ENCODE assay signal across 1 cellular context in the genomic region with DNA sequence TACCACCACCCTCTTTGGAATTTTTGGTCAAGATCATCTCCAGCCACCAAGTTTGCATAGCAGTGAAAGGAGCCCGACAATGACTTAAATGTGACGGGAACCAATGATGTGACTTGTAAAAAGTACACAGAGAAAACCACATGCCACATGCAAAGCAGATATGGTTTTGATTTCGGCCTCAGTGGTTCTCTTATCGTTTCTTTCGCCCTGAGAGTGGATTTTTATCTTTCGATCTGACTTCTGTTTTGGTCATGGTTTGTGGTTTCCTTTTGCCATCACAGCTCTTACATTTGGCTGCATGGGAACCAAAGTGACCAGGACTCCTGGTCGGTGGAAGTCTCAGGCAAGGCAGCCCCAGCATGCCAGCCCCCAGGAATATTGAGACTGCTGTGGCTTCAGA.
A peak's percentile ranks its signal among the peaks of the same experiment; 100 is the strongest.
TF ChIP-seq lines count a peak whose summit lies in the region.

No MANE protein-coding gene starts in this region.

TF ChIP-seq in GM12878, 131 proteins besides CTCF, POLR2A, EP300 and RAD21 (continued from another document and continues in another):
- TF ChIP-seq ESRRA (IDR thresholded peaks at IDR 0.05; ENCODE audit: low read length) (no peak), ETV6 (conservative IDR thresholded peaks at IDR 0.05 in 1 of 2, IDR thresholded peaks at IDR 0.05 in 1 of 2; ENCODE audit: borderline replicate concordance in 1 of 2, low read depth in 1 of 2) (no peak), SMARCA5 (IDR thresholded peaks at IDR 0.05) (no peak), RELB (IDR thresholded peaks at IDR 0.05; ENCODE audit: low read depth) (peak; percentile 74; the same call in 1 of the 2 replicates), ZZZ3 (IDR thresholded peaks at IDR 0.05; ENCODE audit: control insufficient read depth, insufficient read length, low read depth) (no peak), GATAD2B (conservative IDR thresholded peaks at IDR 0.05; ENCODE audit: low read depth) (no peak), RFX5 (IDR thresholded peaks at IDR 0.05; ENCODE audit: low read depth, low read length) (no peak), BACH1 (IDR thresholded peaks at IDR 0.05; ENCODE audit: borderline replicate concordance) (peak; percentile 36; the same call in 1 of the 2 replicates), CBX5 (IDR thresholded peaks at IDR 0.05; ENCODE audit: low read depth) (0 out of 2 replicates have a peak, but pooled peaks have one; percentile 23), CREM (IDR thresholded peaks at IDR 0.05; ENCODE audit: low read depth) (peak; percentile 66; the same call in 1 of the 2 replicates), FOXK2 (IDR thresholded peaks at IDR 0.05) (peak; percentile 59), CEBPZ (IDR thresholded peaks at IDR 0.05; ENCODE audit: low read depth, low read length) (no peak), STAT1 (conservative IDR thresholded peaks at IDR 0.05) (no peak), CHD4 (IDR thresholded peaks at IDR 0.05) (no peak), ASH2L (IDR thresholded peaks at IDR 0.05; ENCODE audit: borderline replicate concordance, low read depth) (no peak), EED (IDR thresholded peaks at IDR 0.05; ENCODE audit: low read depth) (peak; percentile 95), CBFB (IDR thresholded peaks at IDR 0.05; ENCODE audit: low read depth) (peak; percentile 99), HDAC6 (IDR thresholded peaks at IDR 0.05; ENCODE audit: unreplicated experiment) (no peak), TCF12 (IDR thresholded peaks at IDR 0.05; ENCODE audit: low read depth, low read length) (peak; percentile 58; the same call in 1 of the 2 replicates), STAT3 (IDR thresholded peaks at IDR 0.05; ENCODE audit: low read depth, low read length) (peak; percentile 89; the same call in 1 of the 2 replicates), BCL3 (IDR thresholded peaks at IDR 0.05; ENCODE audit: borderline replicate concordance, insufficient read depth, low read depth, low read length, poor library complexity, severe bottlenecking) (peak; percentile 25), ZSCAN29 (IDR thresholded peaks at IDR 0.05) (0 out of 2 replicates have a peak, but pooled peaks have one; percentile 12), MEF2A (IDR thresholded peaks at IDR 0.05; ENCODE audit: insufficient read depth, low read depth, low read length) (peak; percentile 76), MEF2B (IDR thresholded peaks at IDR 0.05; ENCODE audit: partially characterized antibody, poor library complexity, severe bottlenecking) (peak; percentile 70), SPI1 (IDR thresholded peaks at IDR 0.05; ENCODE audit: borderline replicate concordance, insufficient read depth, low read depth, low read length) (0 out of 2 replicates have a peak, but pooled peaks have one; percentile 31), DPF2 (IDR thresholded peaks at IDR 0.05) (peak; percentile 68), TBL1XR1 (IDR thresholded peaks at IDR 0.05; ENCODE audit: low read depth, low read length) (peak; percentile 98), BCL11A (IDR thresholded peaks at IDR 0.05; ENCODE audit: low read depth, low read length) (peak; percentile 95), TAF1 (IDR thresholded peaks at IDR 0.05; ENCODE audit: borderline replicate concordance, low read depth, low read length) (no peak), POLR2AphosphoS5 (IDR thresholded peaks at IDR 0.05; ENCODE audit: low read length) (no peak), NBN (IDR thresholded peaks at IDR 0.05) (peak; percentile 59; the same call in 1 of the 2 replicates), MYB (IDR thresholded peaks at IDR 0.05; ENCODE audit: borderline replicate concordance, low read depth, low read length) (no peak), ZBED1 (IDR thresholded peaks at IDR 0.05; ENCODE audit: borderline replicate concordance) (peak; percentile 91), SMAD1 (IDR thresholded peaks at IDR 0.05; ENCODE audit: low read depth, partially characterized antibody) (peak; percentile 18), MTA3 (IDR thresholded peaks at IDR 0.05; ENCODE audit: borderline replicate concordance, low read length) (peak; percentile 94; the same call in 1 of the 2 replicates), JUNB (IDR thresholded peaks at IDR 0.05) (peak; percentile 80), FOXM1 (IDR thresholded peaks at IDR 0.05; ENCODE audit: low read depth, low read length) (peak; percentile 86), SMC3 (IDR thresholded peaks at IDR 0.05; ENCODE audit: borderline replicate concordance, low read length) (no peak), PML (IDR thresholded peaks at IDR 0.05; ENCODE audit: low read length) (peak; percentile 80), RUNX3 (IDR thresholded peaks at IDR 0.05; ENCODE audit: low read length) (peak; percentile 100), ZNF207 (IDR thresholded peaks at IDR 0.05; ENCODE audit: borderline replicate concordance) (no peak), NFIC (IDR thresholded peaks at IDR 0.05; ENCODE audit: low read depth, low read length) (peak; percentile 95), HDAC2 (IDR thresholded peaks at IDR 0.05) (no peak), ZNF217 (IDR thresholded peaks at IDR 0.05) (peak; percentile 88; the same call in 1 of the 2 replicates)
- TF ChIP-seq, protein P1, sequence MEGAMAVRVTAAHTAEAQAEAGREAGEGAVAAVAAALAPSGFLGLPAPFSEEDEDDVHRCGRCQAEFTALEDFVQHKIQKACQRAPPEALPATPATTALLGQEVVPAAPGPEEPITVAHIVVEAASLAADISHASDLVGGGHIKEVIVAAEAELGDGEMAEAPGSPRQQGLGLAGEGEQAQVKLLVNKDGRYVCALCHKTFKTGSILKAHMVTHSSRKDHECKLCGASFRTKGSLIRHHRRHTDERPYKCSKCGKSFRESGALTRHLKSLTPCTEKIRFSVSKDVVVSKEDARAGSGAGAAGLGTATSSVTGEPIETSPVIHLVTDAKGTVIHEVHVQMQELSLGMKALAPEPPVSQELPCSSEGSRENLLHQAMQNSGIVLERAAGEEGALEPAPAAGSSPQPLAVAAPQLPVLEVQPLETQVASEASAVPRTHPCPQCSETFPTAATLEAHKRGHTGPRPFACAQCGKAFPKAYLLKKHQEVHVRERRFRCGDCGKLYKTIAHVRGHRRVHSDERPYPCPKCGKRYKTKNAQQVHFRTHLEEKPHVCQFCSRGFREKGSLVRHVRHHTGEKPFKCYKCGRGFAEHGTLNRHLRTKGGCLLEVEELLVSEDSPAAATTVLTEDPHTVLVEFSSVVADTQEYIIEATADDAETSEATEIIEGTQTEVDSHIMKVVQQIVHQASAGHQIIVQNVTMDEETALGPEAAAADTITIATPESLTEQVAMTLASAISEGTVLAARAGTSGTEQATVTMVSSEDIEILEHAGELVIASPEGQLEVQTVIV (IDR thresholded peaks at IDR 0.05; ENCODE audit: borderline replicate concordance, partially characterized antibody): no peak
- TF ChIP-seq, protein P2, sequence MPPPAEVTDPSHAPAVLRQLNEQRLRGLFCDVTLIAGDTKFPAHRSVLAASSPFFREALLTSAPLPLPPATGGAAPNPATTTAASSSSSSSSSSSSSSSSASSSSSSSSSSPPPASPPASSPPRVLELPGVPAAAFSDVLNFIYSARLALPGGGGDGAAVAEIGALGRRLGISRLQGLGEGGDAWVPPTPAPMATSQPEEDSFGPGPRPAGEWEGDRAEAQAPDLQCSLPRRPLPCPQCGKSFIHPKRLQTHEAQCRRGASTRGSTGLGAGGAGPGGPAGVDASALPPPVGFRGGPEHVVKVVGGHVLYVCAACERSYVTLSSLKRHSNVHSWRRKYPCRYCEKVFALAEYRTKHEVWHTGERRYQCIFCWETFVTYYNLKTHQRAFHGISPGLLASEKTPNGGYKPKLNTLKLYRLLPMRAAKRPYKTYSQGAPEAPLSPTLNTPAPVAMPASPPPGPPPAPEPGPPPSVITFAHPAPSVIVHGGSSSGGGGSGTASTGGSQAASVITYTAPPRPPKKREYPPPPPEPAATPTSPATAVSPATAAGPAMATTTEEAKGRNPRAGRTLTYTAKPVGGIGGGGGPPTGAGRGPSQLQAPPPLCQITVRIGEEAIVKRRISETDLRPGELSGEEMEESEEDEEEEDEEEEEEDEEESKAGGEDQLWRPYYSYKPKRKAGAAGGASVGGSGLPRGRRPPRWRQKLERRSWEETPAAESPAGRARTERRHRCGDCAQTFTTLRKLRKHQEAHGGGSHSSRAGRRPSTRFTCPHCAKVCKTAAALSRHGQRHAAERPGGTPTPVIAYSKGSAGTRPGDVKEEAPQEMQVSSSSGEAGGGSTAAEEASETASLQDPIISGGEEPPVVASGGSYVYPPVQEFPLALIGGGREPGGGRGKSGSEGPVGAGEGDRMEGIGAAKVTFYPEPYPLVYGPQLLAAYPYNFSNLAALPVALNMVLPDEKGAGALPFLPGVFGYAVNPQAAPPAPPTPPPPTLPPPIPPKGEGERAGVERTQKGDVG (CRISPR knock-in tag; IDR thresholded peaks at IDR 0.05): no peak
- TF ChIP-seq, protein P3, sequence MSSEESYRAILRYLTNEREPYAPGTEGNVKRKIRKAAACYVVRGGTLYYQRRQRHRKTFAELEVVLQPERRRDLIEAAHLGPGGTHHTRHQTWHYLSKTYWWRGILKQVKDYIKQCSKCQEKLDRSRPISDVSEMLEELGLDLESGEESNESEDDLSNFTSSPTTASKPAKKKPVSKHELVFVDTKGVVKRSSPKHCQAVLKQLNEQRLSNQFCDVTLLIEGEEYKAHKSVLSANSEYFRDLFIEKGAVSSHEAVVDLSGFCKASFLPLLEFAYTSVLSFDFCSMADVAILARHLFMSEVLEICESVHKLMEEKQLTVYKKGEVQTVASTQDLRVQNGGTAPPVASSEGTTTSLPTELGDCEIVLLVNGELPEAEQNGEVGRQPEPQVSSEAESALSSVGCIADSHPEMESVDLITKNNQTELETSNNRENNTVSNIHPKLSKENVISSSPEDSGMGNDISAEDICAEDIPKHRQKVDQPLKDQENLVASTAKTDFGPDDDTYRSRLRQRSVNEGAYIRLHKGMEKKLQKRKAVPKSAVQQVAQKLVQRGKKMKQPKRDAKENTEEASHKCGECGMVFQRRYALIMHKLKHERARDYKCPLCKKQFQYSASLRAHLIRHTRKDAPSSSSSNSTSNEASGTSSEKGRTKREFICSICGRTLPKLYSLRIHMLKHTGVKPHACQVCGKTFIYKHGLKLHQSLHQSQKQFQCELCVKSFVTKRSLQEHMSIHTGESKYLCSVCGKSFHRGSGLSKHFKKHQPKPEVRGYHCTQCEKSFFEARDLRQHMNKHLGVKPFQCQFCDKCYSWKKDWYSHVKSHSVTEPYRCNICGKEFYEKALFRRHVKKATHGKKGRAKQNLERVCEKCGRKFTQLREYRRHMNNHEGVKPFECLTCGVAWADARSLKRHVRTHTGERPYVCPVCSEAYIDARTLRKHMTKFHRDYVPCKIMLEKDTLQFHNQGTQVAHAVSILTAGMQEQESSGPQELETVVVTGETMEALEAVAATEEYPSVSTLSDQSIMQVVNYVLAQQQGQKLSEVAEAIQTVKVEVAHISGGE (CRISPR knock-in tag; IDR thresholded peaks at IDR 0.05): no peak
- TF ChIP-seq, protein P4, sequence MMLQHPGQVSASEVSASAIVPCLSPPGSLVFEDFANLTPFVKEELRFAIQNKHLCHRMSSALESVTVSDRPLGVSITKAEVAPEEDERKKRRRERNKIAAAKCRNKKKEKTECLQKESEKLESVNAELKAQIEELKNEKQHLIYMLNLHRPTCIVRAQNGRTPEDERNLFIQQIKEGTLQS (IDR thresholded peaks at IDR 0.05; ENCODE audit: borderline replicate concordance, extremely low read depth, low read depth, low read length): no peak
- TF ChIP-seq, protein P5, sequence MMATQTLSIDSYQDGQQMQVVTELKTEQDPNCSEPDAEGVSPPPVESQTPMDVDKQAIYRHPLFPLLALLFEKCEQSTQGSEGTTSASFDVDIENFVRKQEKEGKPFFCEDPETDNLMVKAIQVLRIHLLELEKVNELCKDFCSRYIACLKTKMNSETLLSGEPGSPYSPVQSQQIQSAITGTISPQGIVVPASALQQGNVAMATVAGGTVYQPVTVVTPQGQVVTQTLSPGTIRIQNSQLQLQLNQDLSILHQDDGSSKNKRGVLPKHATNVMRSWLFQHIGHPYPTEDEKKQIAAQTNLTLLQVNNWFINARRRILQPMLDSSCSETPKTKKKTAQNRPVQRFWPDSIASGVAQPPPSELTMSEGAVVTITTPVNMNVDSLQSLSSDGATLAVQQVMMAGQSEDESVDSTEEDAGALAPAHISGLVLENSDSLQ (IDR thresholded peaks at IDR 0.05): peak; percentile 42; the same call in 1 of the 2 replicates
